ENCODE assay signal across 15 cellular contexts in genomic region chr15:60528530-60528929, GRCh38. TPM values are rescaled to one million over a fixed set of nuclear protein-coding genes. Genes with fewer than 3 reads are reported as not detected.
DNase-seq lines count a peak whose midpoint lies in the region; TF ChIP-seq lines count a peak whose summit lies in the region.
"Had no signal": no experiment of that assay in that cellular context is flagged by ENCODE, and none has a peak within 500 bp of the region (broad histone marks: within the 10 kb centered on the region; RNA-seq: fewer than 3 reads in every experiment).

No MANE protein-coding gene starts in this region.

- no peak for TF ChIP-seq CTCF in fibroblast of villous mesenchyme (IDR thresholded peaks at IDR 0.05; ENCODE audit: insufficient read depth, low read depth, low read length)

- peaks cover 31% of the 10 kb centered on the region for H3K4me1 ChIP-seq in ACC112 (ENCODE audit: control insufficient read depth, insufficient read depth, low read length, unreplicated experiment)

- H3K27me3 Mint-ChIP-seq in activated CD4-positive, alpha-beta memory T cell treated with anti-CD3 and anti-CD28 coated beads, Interleukin-2, amount 10 ng/mL, durations not matched to agents 7 days and 5 days: no peaks in the 10 kb centered on the region

- no peaks in the 10 kb centered on the region for H3K27me3 ChIP-seq in ACC112 (ENCODE audit: insufficient read depth, low read length)

- peak overlapping the region; percentile 29 for H3K27ac Mint-ChIP-seq in activated CD4-positive, alpha-beta memory T cell treated with anti-CD3 and anti-CD28 coated beads, Interleukin-2, amount 10 ng/mL, durations not matched to agents 7 days and 5 days
- H3K27ac Mint-ChIP-seq: WTC11 had no signal

- DNase-seq in EH (ENCODE audit: low read depth) (peak; percentile 6), fibroblast of villous mesenchyme (ENCODE audit: low read depth) (peak; percentile 32), DMS114 treated with DMSO at 0.1 percent for 48 hours (lab: John Stamatoyannopoulos, UW; ENCODE audit: unreplicated experiment) (no peak), HCEC 1CT (no peak), middle frontal gyrus (ENCODE audit: extremely low spot score, low spot score) (no peak)
- DNase-seq in activated CD4-positive, alpha-beta memory T cell treated with anti-CD3 and anti-CD28 coated beads, Interleukin-2, amount 10 ng/mL, durations not matched to agents 7 days and 5 days: no peak
- no peak for DNase-seq in activated effector memory CD4-positive, alpha-beta T cell treated with Interleukin-2 at 50 U/mL for 16 hours
- DNase-seq: hippocampal formation; KG1; midbrain; NCI-H2171 treated with DMSO at 0.1 percent for 48 hours; stimulated activated CD4-positive, alpha-beta T cell treated with anti-CD3 and anti-CD28 coated beads, Interleukin-2, amount 100 ng/mL, for 48 hours had no signal

- H3K9me3 Mint-ChIP-seq in activated CD4-positive, alpha-beta memory T cell treated with anti-CD3 and anti-CD28 coated beads, Interleukin-2, amount 10 ng/mL, durations not matched to agents 7 days and 5 days: no peaks in the 10 kb centered on the region
- H3K9me3 Mint-ChIP-seq: WTC11 had no signal

- no peak overlapping the region for H2AFZ ChIP-seq in ACC112 (ENCODE audit: low read length, unreplicated experiment)

- POLR2A ChIA-PET in activated CD4-positive, alpha-beta memory T cell treated with anti-CD3 and anti-CD28 coated beads, Interleukin-2, amount 10 ng/mL, durations not matched to agents 7 days and 5 days (lab: Charles Lee): interaction anchor here (1.0 to 1.6 kb wide), 5 partner anchors 8 to 50 kb away, joined by 3 to 5 read pairs (median 4); no protein-coding TSS in a partner anchor

- CTCF ChIA-PET in activated CD4-positive, alpha-beta memory T cell treated with anti-CD3 and anti-CD28 coated beads, Interleukin-2, amount 10 ng/mL, durations not matched to agents 7 days and 5 days (lab: Charles Lee): interaction anchor here (0.7 to 0.8 kb wide), 2 partner anchors 8 to 19 kb away, joined by 3 to 4 read pairs; no protein-coding TSS in a partner anchor

- 0 out of 2 replicates have a peak overlapping the region, but pooled peaks have one; percentile 13 for H3K27ac ChIP-seq in ACC112 (ENCODE audit: low read depth, low read length)
- H3K27ac ChIP-seq: prostate gland had no signal

- H3K79me2 ChIP-seq in ACC112 (ENCODE audit: control insufficient read depth, insufficient read depth, low read length, unreplicated experiment): peaks cover 5% of the 10 kb centered on the region

- H3K4me3 ChIP-seq in ACC112 (ENCODE audit: low read depth, low read length): no peak overlapping the region
- no peak overlapping the region for H3K4me3 ChIP-seq in fibroblast of villous mesenchyme (ENCODE audit: low read depth, low read length)
- H3K4me3 ChIP-seq: prostate gland had no signal

- H3K4me1 Mint-ChIP-seq in activated CD4-positive, alpha-beta memory T cell treated with anti-CD3 and anti-CD28 coated beads, Interleukin-2, amount 10 ng/mL, durations not matched to agents 7 days and 5 days: peaks cover 58% of the 10 kb centered on the region

- peaks cover 55% of the 10 kb centered on the region for H3K36me3 Mint-ChIP-seq in activated CD4-positive, alpha-beta memory T cell treated with anti-CD3 and anti-CD28 coated beads, Interleukin-2, amount 10 ng/mL, durations not matched to agents 7 days and 5 days (ENCODE audit: low read depth)
- H3K36me3 Mint-ChIP-seq: WTC11 had no signal

- H3K36me3 ChIP-seq in ACC112 (ENCODE audit: insufficient read depth, low read length): no peaks in the 10 kb centered on the region
- H3K36me3 ChIP-seq: prostate gland had no signal

- no peak overlapping the region for H3K4me3 Mint-ChIP-seq in activated CD4-positive, alpha-beta memory T cell treated with anti-CD3 and anti-CD28 coated beads, Interleukin-2, amount 10 ng/mL, durations not matched to agents 7 days and 5 days
- H3K4me3 Mint-ChIP-seq: WTC11 had no signal

RNA-seq across cellular contexts. Expression of gene ICE2, which starts 49.6 kb away (rescaled TPM):
- total RNA-seq in activated CD4-positive, alpha-beta memory T cell treated with anti-CD3 and anti-CD28 coated beads, Interleukin-2, amount 10 ng/mL, durations not matched to agents 7 days and 5 days: 10 to 100 TPM; 56.9 to 60.4 TPM
- 28.7 and 31.1 TPM in 2 replicates for total RNA-seq in fibroblast of villous mesenchyme

Comparison
In these comparisons a context has a peak if more than half of its experiments do, and no peak if none do; other contexts are left out.
1. DNase-seq: peak in EH (single experiment) and fibroblast of villous mesenchyme (single experiment); none in activated CD4-positive, alpha-beta memory T cell treated with anti-CD3 and anti-CD28 coated beads, Interleukin-2, amount 10 ng/mL, durations not matched to agents 7 days and 5 days (single experiment), DMS114 treated with DMSO at 0.1 percent for 48 hours (single experiment), HCEC 1CT (single experiment), middle frontal gyrus (single experiment) and activated effector memory CD4-positive, alpha-beta T cell treated with Interleukin-2 at 50 U/mL for 16 hours (single experiment).